ENCODE assay signal across 22 cellular contexts in the genomic region with DNA sequence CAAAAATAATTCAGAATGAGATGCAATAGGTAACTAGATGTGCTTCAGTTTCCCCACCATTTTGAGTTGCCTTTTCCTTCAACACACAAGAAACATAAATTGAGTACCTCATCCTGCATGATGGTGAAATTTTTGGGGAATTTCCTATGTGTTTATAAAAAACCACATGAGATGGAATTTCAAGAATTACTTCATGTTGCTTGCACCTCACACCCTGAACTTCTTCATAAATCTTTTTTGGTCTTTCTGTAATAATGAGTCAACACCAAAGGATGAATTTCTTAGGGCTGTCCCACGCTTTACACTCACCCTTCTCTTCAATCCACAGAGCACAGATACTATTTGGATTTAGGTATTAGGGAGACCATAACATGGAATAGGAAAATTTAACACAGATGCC. TPM values are rescaled to one million over a fixed set of nuclear protein-coding genes. Genes with fewer than 3 reads are reported as not detected.
DNase-seq lines count a peak whose midpoint lies in the region; ATAC-seq, FAIRE-seq and TF ChIP-seq lines count a peak whose summit lies in the region.
"Had no signal": no experiment of that assay in that cellular context is flagged by ENCODE, and none has a peak within 500 bp of the region (broad histone marks: within the 10 kb centered on the region; RNA-seq: fewer than 3 reads in every experiment).

No MANE protein-coding gene starts in this region.

- POLR2A ChIA-PET in PC-3 (lab: Charles Lee; ENCODE audit: unreplicated experiment), result no interaction called here

- no peaks in the 10 kb centered on the region for H4K20me1 ChIP-seq in PC-3 (ENCODE audit: low read length)

- no peak overlapping the region for H3K9ac ChIP-seq in PC-3 (ENCODE audit: low read length)
- H3K9ac ChIP-seq: KMS-11 had no signal

- H3K4me3 ChIP-seq in cardiac fibroblast (replicated peaks in 1 of 2; ENCODE audit: low read depth in 2 of 2, low read length in 2 of 2) (no peak overlapping the region), PC-3 (ENCODE audit: low read length) (no peak overlapping the region)
- H3K4me3 ChIP-seq: GM12878 had no signal

- intact Hi-C loops in PC-3 (cut with micrococcal nuclease), result no loop called here

- TF ChIP-seq POLR2A in GM12891 (IDR thresholded peaks at IDR 0.05; ENCODE audit: low read depth, low read length), result no peak

- no peak overlapping the region for H3K4me2 ChIP-seq in PC-3 (ENCODE audit: low read length)
- H3K4me2 ChIP-seq: KMS-11 had no signal

- no peaks in the 10 kb centered on the region for H3K27me3 ChIP-seq in PC-3 (ENCODE audit: low read length)
- H3K27me3 ChIP-seq: foreskin keratinocyte had no signal

- FAIRE-seq in GM12891 (lab: Jason Lieb, UNC), result no peak
- FAIRE-seq: GM12878 had no signal

- H3K9me2 ChIP-seq in PC-3 (replicated peaks; ENCODE audit: low read length), result no peaks in the 10 kb centered on the region

- no peaks in the 10 kb centered on the region for H3K36me3 ChIP-seq in PC-3 (ENCODE audit: low read depth, low read length)

- H3K79me2 ChIP-seq in PC-3 (ENCODE audit: low read length), result no peaks in the 10 kb centered on the region

- H2AFZ ChIP-seq in PC-3 (ENCODE audit: low read length), result no peak overlapping the region

- H3K9me3 ChIP-seq in PC-3 (ENCODE audit: low read length), result no peaks in the 10 kb centered on the region

- BruUV-seq in PC-3 (replicated peaks; lab: Mats Ljungman, UMichigan), result no TSS peak

- H3K4me1 ChIP-seq in PC-3 (ENCODE audit: insufficient read depth, low read length), result no peaks in the 10 kb centered on the region
- H3K4me1 ChIP-seq: foreskin keratinocyte had no signal

- no peak for TF ChIP-seq CTCF in cardiac fibroblast (IDR thresholded peaks at IDR 0.05; ENCODE audit: low read depth, low read length)
- TF ChIP-seq CTCF in PC-3 (conservative IDR thresholded peaks at IDR 0.05; ENCODE audit: low read depth, low read length), result no peak

- no peak for ATAC-seq in GM19467 (IDR thresholded peaks at IDR 0.05; ENCODE audit: unreplicated experiment)
- no peak for ATAC-seq in PC-3
- ATAC-seq in GM19397 (IDR thresholded peaks at IDR 0.05; ENCODE audit: unreplicated experiment), result no peak
- ATAC-seq: foreskin keratinocyte; GM12878; left cardiac atrium; SK-N-SH treated with all-trans-retinoic acid at 6 μM for 48 hours; stimulated activated effector memory CD8-positive, alpha-beta T cell treated with anti-CD3 and anti-CD28 coated beads, Interleukin-12 subunit alpha, Interleukin-12 subunit beta, amount 100 ng/mL, for 72 hours had no signal

- DNase-seq in AG08396 (ENCODE audit: low spot score) (peak; percentile 24), HT1080 (ENCODE audit: low read depth) (peak; percentile 21), cardiac fibroblast (ENCODE audit: low read depth in 2 of 2) (peak; percentile 57 to 85), myocyte (ENCODE audit: low read depth) (peak; percentile 48), GM12891 (ENCODE audit: insufficient read length, low spot score) (no peak), PC-3 (no peak)
- DNase-seq: activated CD4-positive, alpha-beta T cell treated with anti-CD3 and anti-CD28 coated beads for 1 hour; amniotic stem cell; COR-L47; left cardiac atrium; NCI-H1417; NCI-H2171; NCI-H748 treated with DMSO at 0.1 percent for 48 hours; nephron progenitor cell; T-helper 9 cell had no signal

- no peaks in the 10 kb centered on the region for H3F3A ChIP-seq in PC-3 (ENCODE audit: low read length, unreplicated experiment)

- CTCF ChIA-PET in PC-3 (lab: Charles Lee), result no interaction called here

- H3K27ac ChIP-seq in PC-3 (ENCODE audit: low read length), result no peak overlapping the region
- H3K27ac ChIP-seq: foreskin keratinocyte, KMS-11 had no signal

TF ChIP-seq in GM12891, 5 proteins besides CTCF, POLR2A, EP300 and RAD21:
- TF ChIP-seq POU2F2 (IDR thresholded peaks at IDR 0.05; ENCODE audit: low read depth, low read length) (no peak), TAF1 (IDR thresholded peaks at IDR 0.05; ENCODE audit: low read depth, low read length) (no peak), POLR2AphosphoS5 (IDR thresholded peaks at IDR 0.05; ENCODE audit: low read depth, low read length) (no peak), SPI1 (IDR thresholded peaks at IDR 0.05; ENCODE audit: low read depth, low read length) (no peak), PAX5 (IDR thresholded peaks at IDR 0.05; ENCODE audit: insufficient read depth, low read length, severe bottlenecking) (no peak)

RNA-seq across cellular contexts. Expression of a gene that starts 22.6 kb away (rescaled TPM):
- 0.08 TPM in 1 of 2 replicates, not detected in the other for total RNA-seq in HT1080 (2014; rRNA removed; shearing (Covaris generic))
- not detected in 2 replicates for polyA plus RNA-seq in HT1080 (2015; cell fraction: cytosol; rRNA removed)
- polyA plus RNA-seq in HT1080 (2015; cell fraction: nucleus; rRNA removed), result not detected in 2 replicates
- total RNA-seq in myocyte (147 and 149 TPM in 2 replicates), PC-3 (2014; rRNA removed) (0.15 TPM in 1 of 2 replicates, not detected in the other)
- 317 TPM for polyA plus RNA-seq in myocyte (2012)
- not detected for polyA plus RNA-seq in GM12891 (2012; ENCODE audit: low read depth, missing spikeins)
- total RNA-seq: foreskin keratinocyte had no signal

RNA-seq across cellular contexts. Expression of a gene that starts 48.7 kb away (rescaled TPM):
- not detected in 2 replicates for total RNA-seq in HT1080 (2014; rRNA removed; shearing (Covaris generic))
- not detected in 2 replicates for polyA plus RNA-seq in HT1080 (2015; cell fraction: cytosol; rRNA removed)
- not detected in 2 replicates for polyA plus RNA-seq in HT1080 (2015; cell fraction: nucleus; rRNA removed)
- 356 and 491 TPM in 2 replicates for total RNA-seq in myocyte
- polyA plus RNA-seq in myocyte (2012), result 544 TPM
- not detected for polyA plus RNA-seq in GM12891 (2012; ENCODE audit: low read depth, missing spikeins)
- not detected in 2 replicates for total RNA-seq in PC-3 (2014; rRNA removed)

Comparison
In these comparisons a context has a peak if more than half of its experiments do, and no peak if none do; other contexts are left out.
1. DNase-seq: peak in AG08396 (single experiment), HT1080 (single experiment), cardiac fibroblast (2 of 2) and myocyte (single experiment); none in GM12891 (single experiment) and PC-3 (single experiment).
2. RNA of a gene that starts 22.6 kb away (total RNA-seq): 147 to 149 TPM in myocyte; 0.15 TPM in PC-3 and 0.08 TPM in HT1080; every median in the first group is over 100 times any median in the second.
3. RNA of a gene that starts 48.7 kb away (total RNA-seq): 356 to 491 TPM in myocyte; not detected in HT1080 and not detected in PC-3; every median in the first group is over 100 times any median in the second.